ENCODE assay signal across 17 cellular contexts in genomic region chr13:25982908-25983307, GRCh38.
DNase-seq lines count a peak whose midpoint lies in the region; TF ChIP-seq lines count a peak whose summit lies in the region.
"Had no signal": no experiment of that assay in that cellular context is flagged by ENCODE, and none has a peak within 500 bp of the region (broad histone marks: within the 10 kb centered on the region; RNA-seq: fewer than 3 reads in every experiment).

No MANE protein-coding gene starts in this region.

- H3K36me3 ChIP-seq in A673 (ENCODE audit: insufficient read depth, low read length, poor library complexity, severe bottlenecking) (no peaks in the 10 kb centered on the region), SJCRH30 (no peaks in the 10 kb centered on the region)
- H3K36me3 ChIP-seq: Peyer's patch had no signal

- no peaks in the 10 kb centered on the region for H3K9me3 Mint-ChIP-seq in immature natural killer cell
- H3K9me3 Mint-ChIP-seq in activated T-helper 1 cell treated with anti-CD3 and anti-CD28 coated beads, Interleukin-12 subunit alpha, Interleukin-12 subunit beta, Interleukin-2, Interleukin-4 antibody, amounts not matched to agents 30 ng/mL and 10 ng/mL and 1 ng/mL, durations not matched to agents 14 hours and 24 hours and 36 hours: no peaks in the 10 kb centered on the region

- DNase-seq in NCI-H1694 (lab: John Stamatoyannopoulos, UW): peak; percentile 9
- no peak for DNase-seq in NCI-H1694 treated with DMSO at 0.1 percent for 48 hours (lab: John Stamatoyannopoulos, UW)
- DNase-seq in A673 (ENCODE audit: low spot score): peak; percentile 9
- peak; percentile 39 for DNase-seq in NCI-H345 (lab: John Stamatoyannopoulos, UW)
- DNase-seq in dermis blood vessel endothelial cell: peak; percentile 17
- DNase-seq in immature natural killer cell: no peak
- DNase-seq in activated T-helper 1 cell treated with anti-CD3 and anti-CD28 coated beads, Interleukin-12 subunit alpha, Interleukin-12 subunit beta, Interleukin-2, Interleukin-4 antibody, amounts not matched to agents 30 ng/mL and 10 ng/mL and 1 ng/mL, durations not matched to agents 14 hours and 24 hours and 36 hours (ENCODE audit: low spot score): no peak
- no peak for DNase-seq in SJCRH30
- DNase-seq: EL, NCI-H1105, NCI-H446 treated with DMSO at 0.1 percent for 48 hours, NCI-H69, Peyer's patch, T-cell had no signal

- H3K27me3 Mint-ChIP-seq in immature natural killer cell (ENCODE audit: low read depth in 3 of 3): peaks cover 0 to 4% (median 3%) of the 10 kb centered on the region in 3 donors
- no peaks in the 10 kb centered on the region for H3K27me3 Mint-ChIP-seq in activated T-helper 1 cell treated with anti-CD3 and anti-CD28 coated beads, Interleukin-12 subunit alpha, Interleukin-12 subunit beta, Interleukin-2, Interleukin-4 antibody, amounts not matched to agents 30 ng/mL and 10 ng/mL and 1 ng/mL, durations not matched to agents 14 hours and 24 hours and 36 hours (ENCODE audit: insufficient read depth)
- H3K27me3 Mint-ChIP-seq: B cell, T-cell had no signal

- CTCF ChIA-PET in A673 (lab: Charles Lee): no interaction called here

- intact Hi-C loops in A673 (cut with micrococcal nuclease; ENCODE audit: unreplicated experiment): no loop called here
- intact Hi-C loops in activated T-helper 1 cell treated with anti-CD3 and anti-CD28 coated beads, Interleukin-12 subunit alpha, Interleukin-12 subunit beta, Interleukin-2, Interleukin-4 antibody, amounts not matched to agents 30 ng/mL and 10 ng/mL and 1 ng/mL, durations not matched to agents 14 hours and 24 hours and 36 hours (cut with micrococcal nuclease): no loop called here

- H3K9me3 ChIP-seq in A673 (ENCODE audit: low read depth, low read length, poor library complexity, severe bottlenecking) (no peaks in the 10 kb centered on the region), SJCRH30 (replicated peaks) (0 out of 2 replicates have a peak, but pooled peaks cover 3% of the 10 kb centered on the region)
- H3K9me3 ChIP-seq: Peyer's patch had no signal

- BruUV-seq in A673 (replicated peaks; lab: Mats Ljungman, UMichigan): no TSS peak

- H3K27ac ChIP-seq in A673 (ENCODE audit: low read depth, low read length, poor library complexity, severe bottlenecking): no peak overlapping the region
- H3K27ac ChIP-seq in SJCRH30: no peak overlapping the region
- H3K27ac ChIP-seq: Peyer's patch had no signal

- no peak for TF ChIP-seq CTCF in A673 (conservative IDR thresholded peaks at IDR 0.05; ENCODE audit: low read depth, low read length)

- H3K4me3 ChIP-seq in A673 (ENCODE audit: low read depth, low read length, poor library complexity, severe bottlenecking): no peak overlapping the region
- H3K4me3 ChIP-seq in SJCRH30: no peak overlapping the region
- H3K4me3 ChIP-seq: Peyer's patch had no signal

- POLR2A ChIA-PET in A673 (lab: Charles Lee; ENCODE audit: low non-redundant PET): no interaction called here

- no peak overlapping the region for H3K27ac Mint-ChIP-seq in immature natural killer cell
- H3K27ac Mint-ChIP-seq in activated T-helper 1 cell treated with anti-CD3 and anti-CD28 coated beads, Interleukin-12 subunit alpha, Interleukin-12 subunit beta, Interleukin-2, Interleukin-4 antibody, amounts not matched to agents 30 ng/mL and 10 ng/mL and 1 ng/mL, durations not matched to agents 14 hours and 24 hours and 36 hours: no peak overlapping the region
- H3K27ac Mint-ChIP-seq: B cell, CD14-positive monocyte, IgD-negative memory B cell, T-cell had no signal

- no peaks in the 10 kb centered on the region for H3K27me3 ChIP-seq in A673 (replicated peaks; ENCODE audit: insufficient read depth, low read depth, low read length, poor library complexity)
- no peaks in the 10 kb centered on the region for H3K27me3 ChIP-seq in SJCRH30
- H3K27me3 ChIP-seq: Peyer's patch had no signal

- H3K4me3 Mint-ChIP-seq in immature natural killer cell: no peak overlapping the region
- H3K4me3 Mint-ChIP-seq in activated T-helper 1 cell treated with anti-CD3 and anti-CD28 coated beads, Interleukin-12 subunit alpha, Interleukin-12 subunit beta, Interleukin-2, Interleukin-4 antibody, amounts not matched to agents 30 ng/mL and 10 ng/mL and 1 ng/mL, durations not matched to agents 14 hours and 24 hours and 36 hours: no peak overlapping the region
- H3K4me3 Mint-ChIP-seq: B cell, CD14-positive monocyte, IgD-negative memory B cell, T-cell had no signal

- H3K36me3 Mint-ChIP-seq in immature natural killer cell: no peaks in the 10 kb centered on the region
- H3K36me3 Mint-ChIP-seq in activated T-helper 1 cell treated with anti-CD3 and anti-CD28 coated beads, Interleukin-12 subunit alpha, Interleukin-12 subunit beta, Interleukin-2, Interleukin-4 antibody, amounts not matched to agents 30 ng/mL and 10 ng/mL and 1 ng/mL, durations not matched to agents 14 hours and 24 hours and 36 hours (ENCODE audit: low read depth): no peaks in the 10 kb centered on the region
- H3K36me3 Mint-ChIP-seq: CD14-positive monocyte, IgD-negative memory B cell, T-cell had no signal

- H3K4me1 ChIP-seq in A673 (ENCODE audit: insufficient read depth, low read length, poor library complexity, severe bottlenecking): no peaks in the 10 kb centered on the region
- H3K4me1 ChIP-seq in SJCRH30: peaks cover 2% of the 10 kb centered on the region
- H3K4me1 ChIP-seq: Peyer's patch had no signal

- H3K4me1 Mint-ChIP-seq in immature natural killer cell: no peaks in the 10 kb centered on the region
- H3K4me1 Mint-ChIP-seq in activated T-helper 1 cell treated with anti-CD3 and anti-CD28 coated beads, Interleukin-12 subunit alpha, Interleukin-12 subunit beta, Interleukin-2, Interleukin-4 antibody, amounts not matched to agents 30 ng/mL and 10 ng/mL and 1 ng/mL, durations not matched to agents 14 hours and 24 hours and 36 hours (ENCODE audit: low read depth): peaks cover under 1% of the 10 kb centered on the region
- H3K4me1 Mint-ChIP-seq: B cell, CD14-positive monocyte, IgD-negative memory B cell had no signal

Comparison
In these comparisons a context has a peak if more than half of its experiments do, and no peak if none do; other contexts are left out.
1. DNase-seq: peak in NCI-H1694 (single experiment), A673 (single experiment), NCI-H345 (single experiment) and dermis blood vessel endothelial cell (single experiment); none in NCI-H1694 treated with DMSO at 0.1 percent for 48 hours (single experiment), immature natural killer cell (0 of 3), activated T-helper 1 cell treated with anti-CD3 and anti-CD28 coated beads, Interleukin-12 subunit alpha, Interleukin-12 subunit beta, Interleukin-2, Interleukin-4 antibody, amounts not matched to agents 30 ng/mL and 10 ng/mL and 1 ng/mL, durations not matched to agents 14 hours and 24 hours and 36 hours (single experiment) and SJCRH30 (0 of 2).